ENCODE assay signal across 8 cellular contexts in the genomic region with DNA sequence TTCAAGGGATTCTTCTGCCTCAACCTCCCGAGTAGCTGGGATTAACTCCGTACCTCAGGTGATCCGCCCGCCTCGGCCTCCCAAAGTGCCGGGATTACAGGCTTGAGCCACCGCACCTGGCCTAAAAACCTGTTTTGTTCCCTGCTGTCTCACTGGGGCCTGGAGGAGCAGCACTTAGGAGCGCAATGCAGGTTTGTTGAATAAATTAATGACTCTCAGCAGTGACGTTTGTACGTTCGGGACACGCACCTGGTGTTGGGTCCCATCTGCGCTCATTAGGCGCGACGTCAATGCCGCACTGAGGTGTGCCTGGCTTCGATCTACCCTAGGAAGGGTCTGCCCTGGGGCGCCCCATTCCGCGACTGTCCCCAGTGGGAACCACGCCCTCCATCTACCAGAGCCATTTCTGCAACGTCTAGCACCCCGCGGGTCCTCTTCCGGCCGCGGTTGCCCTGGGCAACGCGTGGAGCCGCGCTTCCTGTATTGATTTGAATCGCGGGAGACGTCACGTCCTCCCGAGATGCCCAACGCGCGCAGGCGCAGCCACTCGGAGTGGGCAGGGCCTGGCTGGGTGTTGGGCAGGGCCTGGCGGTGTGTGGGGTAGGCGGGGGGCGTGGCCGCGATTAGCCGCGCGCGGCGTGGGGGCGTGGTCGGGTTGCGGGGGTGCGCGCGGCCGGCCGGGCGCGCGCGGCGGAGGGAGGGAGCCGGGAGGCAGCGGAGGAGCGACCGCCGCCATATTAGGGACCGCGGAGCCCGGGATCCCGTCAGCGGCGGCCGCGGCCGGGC. TPM values are rescaled to one million over a fixed set of nuclear protein-coding genes. Genes with fewer than 3 reads are reported as not detected.
DNase-seq lines count a peak whose midpoint lies in the region; ATAC-seq and TF ChIP-seq lines count a peak whose summit lies in the region.

A gene (plus strand): TSS at position 714 of the 786 bp plus-strand sequence. CDS start 16,679 bp downstream, outside the sequence.

- 10% methylated on average over 20 of the region's 79 CpGs; no CpG with 5 or more reads in 1 of the 2 experiments for WGBS in IMR-90 (ENCODE audit: extremely low coverage in 2 of 2, insufficient read length in 1 of 2), 2 experiments

- BruUV-seq in IMR-90 (replicated peaks; lab: Mats Ljungman, UMichigan) = no TSS peak

- ATAC-seq in GM21528 (IDR thresholded peaks at IDR 0.05; ENCODE audit: low FRiP score, unreplicated experiment) = peak; percentile 80
- peak; percentile 96 for ATAC-seq in IMR-90 (ENCODE audit: low read depth)

- H3K27ac ChIP-seq in IMR-90 (ENCODE audit: insufficient read depth, low read length) = peak within 1 kb of the TSS; percentile 74
- peak within 1 kb of the TSS; percentile 87 for H3K27ac ChIP-seq in epithelial cell of prostate

- POLR2A ChIA-PET in IMR-90 (lab: Charles Lee; ENCODE audit: unreplicated experiment) = interaction anchor here (0.6 kb wide), 1 partner anchor 137 kb away, joined by 3 read pairs; no protein-coding TSS in a partner anchor

- peak; percentile 19; the same call in 1 of the 2 replicates for TF ChIP-seq POLR2A in IMR-90 (IDR thresholded peaks at IDR 0.05; ENCODE audit: low read depth, low read length)

- peaks cover 10% of the 10 kb centered on the region for H3K36me3 ChIP-seq in IMR-90 (ENCODE audit: control insufficient read depth, insufficient read depth, low read length)

- H3K23ac ChIP-seq in IMR-90 (ENCODE audit: low read depth, low read length) = peak within 1 kb of the TSS; percentile 85

- peaks cover 0 to 51% of the 10 kb centered on the region in 2 experiments; a peak in 2 of 4 replicates for H3K79me1 ChIP-seq in IMR-90 (ENCODE audit: low read depth in 1 of 2, low read length in 2 of 2)

- H3K14ac ChIP-seq in IMR-90 (replicated peaks; ENCODE audit: low read depth, low read length) = peak within 1 kb of the TSS; percentile 88

- H4K91ac ChIP-seq in IMR-90 (ENCODE audit: insufficient read depth, low read depth, low read length) = peak within 1 kb of the TSS; percentile 96

- H3K56ac ChIP-seq in IMR-90 (ENCODE audit: extremely low read depth, insufficient read depth, low read length) = peak within 1 kb of the TSS; percentile 52

- peak within 1 kb of the TSS; percentile 65; the same call in 1 of the 3 replicates for H2BK15ac ChIP-seq in IMR-90 (ENCODE audit: low read depth, low read length)

- no peaks in the 10 kb centered on the region for H3K9me3 ChIP-seq in IMR-90 (ENCODE audit: control insufficient read depth, insufficient read depth, low read length)

- CTCF ChIA-PET in IMR-90 (lab: Yijun Ruan, JAX) = interaction anchor here (0.7 kb wide), 1 partner anchor 77 kb away, joined by 3 read pairs; no protein-coding TSS in a partner anchor

- intact Hi-C loops in IMR-90 (cut with micrococcal nuclease) = loop anchor here (5.0 kb wide), 1 partner anchor 122 kb away; a partner anchor contains a TSS

- peak within 1 kb of the TSS; percentile 44; the same call in 1 of the 2 replicates for H3K18ac ChIP-seq in IMR-90 (ENCODE audit: low read depth, low read length)

- H3K4me3 ChIP-seq in IMR-90 (ENCODE audit: insufficient read depth, low read depth, low read length) = peak within 1 kb of the TSS; percentile 68

- in situ Hi-C loops in IMR-90 (cut with MboI; ENCODE audit: low sequenced_read_pairs) = no loop called here

- no peak for TF ChIP-seq CTCF in IMR-90 (conservative IDR thresholded peaks at IDR 0.05; ENCODE audit: low read depth, low read length)

- H3K4ac ChIP-seq in IMR-90 (ENCODE audit: low read depth, low read length) = peak within 1 kb of the TSS; percentile 88

- peak within 1 kb of the TSS; percentile 73; the same call in 1 of the 2 replicates for H2BK20ac ChIP-seq in IMR-90 (ENCODE audit: low read depth, low read length)

- peak within 1 kb of the TSS; percentile 90 to 91 for H4K8ac ChIP-seq in IMR-90 (ENCODE audit: low read depth in 2 of 2, low read length in 2 of 2)

- H3K4me2 ChIP-seq in IMR-90 (ENCODE audit: low read depth, low read length) = peak within 1 kb of the TSS; percentile 98

- dilution Hi-C loops in IMR-90 (cut with HindIII; ENCODE audit: low sequenced_read_pairs, unreplicated experiment) = no loop called here

- peaks cover 18% of the 10 kb centered on the region for H3K9me1 ChIP-seq in IMR-90 (ENCODE audit: insufficient read depth, low read length)

- peaks cover 36% of the 10 kb centered on the region for H4K20me1 ChIP-seq in IMR-90 (ENCODE audit: insufficient read depth, low read length)

- H2AK9ac ChIP-seq in IMR-90 (replicated peaks; ENCODE audit: low read depth, low read length, poor library complexity) = peak within 1 kb of the TSS; percentile 98

- peaks cover 16% of the 10 kb centered on the region for H3K4me1 ChIP-seq in IMR-90 (ENCODE audit: control insufficient read depth, insufficient read depth, low read length)

- DNase-seq in DMS 273 (lab: John Stamatoyannopoulos, UW; ENCODE audit: unreplicated experiment) = peak; percentile 99
- peak; percentile 98 for DNase-seq in IMR-90
- DNase-seq in OCI-M1 (lab: John Stamatoyannopoulos, UW) = peak; percentile 97
- peak; percentile 99 for DNase-seq in activated T-cell treated with anti-CD3 and anti-CD28 coated beads for 4 hours
- DNase-seq in epithelial cell of prostate (ENCODE audit: low read depth, low spot score) = peak; percentile 89
- DNase-seq in mucosa of gallbladder (ENCODE audit: low spot score) = peak; percentile 99
- peak; percentile 98 to 99 for DNase-seq in stimulated activated CD8-positive, alpha-beta memory T cell treated with anti-CD3 and anti-CD28 coated beads, Interleukin-4, amount 100 ng/mL, for 4 hours (ENCODE audit: low read depth in 2 of 2, low spot score in 1 of 2)

- no peak for TF ChIP-seq RAD21 in IMR-90 (IDR thresholded peaks at IDR 0.05; ENCODE audit: low read length)

- peak within 1 kb of the TSS; percentile 82 for H2BK5ac ChIP-seq in IMR-90 (ENCODE audit: low read depth, low read length, poor library complexity, severe bottlenecking)

- H2AFZ ChIP-seq in IMR-90 (replicated peaks; ENCODE audit: low read length, poor library complexity) = peak within 1 kb of the TSS; percentile 93

- H3K27me3 ChIP-seq in IMR-90 (ENCODE audit: control insufficient read depth, insufficient read depth, low read length) = no peaks in the 10 kb centered on the region

- H4K5ac ChIP-seq in IMR-90 (ENCODE audit: low read depth, low read length) = peak within 1 kb of the TSS; percentile 84

- H2BK120ac ChIP-seq in IMR-90 (ENCODE audit: low read depth, low read length) = peak within 1 kb of the TSS; percentile 50

- peak within 1 kb of the TSS; percentile 89 for H2AK5ac ChIP-seq in IMR-90 (ENCODE audit: low read depth, low read length)

- peak within 1 kb of the TSS; percentile 90 for H3K9ac ChIP-seq in IMR-90 (ENCODE audit: low read depth, low read length)

TF ChIP-seq in IMR-90, 13 proteins besides CTCF, POLR2A, EP300 and RAD21:
- TF ChIP-seq, protein P1, sequence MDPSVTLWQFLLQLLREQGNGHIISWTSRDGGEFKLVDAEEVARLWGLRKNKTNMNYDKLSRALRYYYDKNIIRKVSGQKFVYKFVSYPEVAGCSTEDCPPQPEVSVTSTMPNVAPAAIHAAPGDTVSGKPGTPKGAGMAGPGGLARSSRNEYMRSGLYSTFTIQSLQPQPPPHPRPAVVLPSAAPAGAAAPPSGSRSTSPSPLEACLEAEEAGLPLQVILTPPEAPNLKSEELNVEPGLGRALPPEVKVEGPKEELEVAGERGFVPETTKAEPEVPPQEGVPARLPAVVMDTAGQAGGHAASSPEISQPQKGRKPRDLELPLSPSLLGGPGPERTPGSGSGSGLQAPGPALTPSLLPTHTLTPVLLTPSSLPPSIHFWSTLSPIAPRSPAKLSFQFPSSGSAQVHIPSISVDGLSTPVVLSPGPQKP (IDR thresholded peaks at IDR 0.05; ENCODE audit: borderline replicate concordance, low read depth, low read length) = no peak
- TF ChIP-seq MAZ (IDR thresholded peaks at IDR 0.05; ENCODE audit: borderline replicate concordance, low read depth, low read length) (peak; percentile 83; the same call in 1 of the 2 replicates), CHD1 (IDR thresholded peaks at IDR 0.05; ENCODE audit: low read depth, low read length) (no peak), RCOR1 (IDR thresholded peaks at IDR 0.05; ENCODE audit: insufficient replicate concordance, low read length) (no peak), RFX5 (IDR thresholded peaks at IDR 0.05; ENCODE audit: low read depth, low read length) (no peak), MAFK (IDR thresholded peaks at IDR 0.05; ENCODE audit: low read depth, low read length) (no peak)

RNA-seq across cellular contexts. Expression of the gene that starts here (rescaled TPM):
- total RNA-seq in IMR-90 (2012; rRNA removed) = 21.5 and 24.4 TPM in 2 replicates
- polyA plus RNA-seq in IMR-90 (2012; rRNA removed) = 47.8 and 56.3 TPM in 2 replicates
- polyA plus RNA-seq in IMR-90 (2012; cell fraction: cytosol; rRNA removed) = 34.0 and 49.4 TPM in 2 replicates
- polyA plus RNA-seq in IMR-90 (2012; cell fraction: nucleus; rRNA removed; ENCODE audit: low replicate concordance) = 57.9 and 195 TPM in 2 replicates
- total RNA-seq in mucosa of gallbladder = 84.7 TPM

Comparison
In these comparisons a context has a peak if more than half of its experiments do, and no peak if none do; other contexts are left out.
1. Peak in every context shown above with its lines: DNase-seq, ATAC-seq, H3K4me3 ChIP-seq and H3K27ac ChIP-seq.